1 cellular context compared by ENCODE assay signal in the genomic region with DNA sequence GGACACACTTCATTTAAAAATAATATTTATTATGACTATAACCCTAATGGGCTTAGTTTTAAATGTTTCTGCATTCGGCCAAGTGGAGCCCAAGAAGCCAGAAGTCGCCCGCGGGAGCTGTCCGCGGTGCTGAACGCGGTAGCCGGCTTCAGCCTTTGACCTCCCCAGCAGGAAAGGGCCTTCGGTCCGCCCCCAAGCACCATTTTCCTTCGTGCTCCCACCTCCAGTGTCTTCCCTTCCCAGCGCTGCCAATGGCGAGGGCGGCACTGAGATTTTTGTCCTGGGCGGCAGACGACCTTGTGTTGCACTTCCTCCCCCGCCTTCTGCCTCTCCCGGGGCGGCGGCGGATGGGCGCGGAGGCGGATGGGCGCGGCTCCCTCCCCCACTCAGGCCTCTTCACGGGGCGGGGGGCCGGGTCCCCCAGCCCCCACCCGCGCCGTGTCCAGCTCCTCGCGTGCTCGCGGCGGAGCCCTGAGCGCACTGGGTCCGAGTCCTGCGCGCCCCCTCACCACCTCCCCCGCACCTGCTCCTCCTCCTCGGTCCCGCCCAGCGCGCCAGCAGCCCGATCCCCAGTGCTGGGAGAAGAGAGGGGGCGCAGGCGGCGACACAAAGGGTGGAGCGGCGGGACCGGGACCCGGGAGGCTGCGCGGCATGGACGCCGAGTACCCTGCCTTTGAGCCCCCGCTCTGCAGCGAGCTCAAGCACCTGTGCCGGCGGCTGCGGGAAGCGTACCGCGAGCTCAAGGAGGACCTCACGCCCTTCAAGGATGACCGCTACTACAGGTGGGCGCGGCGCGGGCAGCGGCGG.
TF ChIP-seq lines count a peak whose summit lies in the region.

No MANE protein-coding gene starts in this region.

TF ChIP-seq in HepG2, 621 proteins besides CTCF, POLR2A, EP300 and RAD21 (continued from another document and continues in another):
- TF ChIP-seq ZNF558 (CRISPR knock-in tag; IDR thresholded peaks at IDR 0.05; ENCODE audit: borderline replicate concordance) (peak; percentile 94; the same call in 1 of the 2 replicates), NCOR1 (IDR thresholded peaks at IDR 0.05; ENCODE audit: borderline replicate concordance, low read length) (no peak), NFIC (IDR thresholded peaks at IDR 0.05; ENCODE audit: low read length) (no peak), ZNF510 (CRISPR knock-in tag; IDR thresholded peaks at IDR 0.05; ENCODE audit: low read depth) (peak; percentile 96), RFXANK (CRISPR knock-in tag; IDR thresholded peaks at IDR 0.05) (peak; percentile 79; the same call in 1 of the 2 replicates), KAT7 (CRISPR knock-in tag; IDR thresholded peaks at IDR 0.05; ENCODE audit: borderline replicate concordance) (peak; percentile 87), CHD4 (IDR thresholded peaks at IDR 0.05; ENCODE audit: borderline replicate concordance, low read length) (peak; percentile 14; the same call in 1 of the 2 replicates), PITX1 (CRISPR knock-in tag; IDR thresholded peaks at IDR 0.05) (peak; percentile 31; the same call in 1 of the 2 replicates), ZNF225 (CRISPR knock-in tag; IDR thresholded peaks at IDR 0.05) (no peak), KLF11 (CRISPR knock-in tag; IDR thresholded peaks at IDR 0.05) (peak; percentile 99), ZNF260 (CRISPR knock-in tag; IDR thresholded peaks at IDR 0.05; ENCODE audit: borderline replicate concordance, low read depth) (no peak), ZBTB3 (CRISPR knock-in tag; IDR thresholded peaks at IDR 0.05; ENCODE audit: borderline replicate concordance, low read depth) (peak; percentile 20; the same call in 1 of the 2 replicates), AHR (CRISPR knock-in tag; IDR thresholded peaks at IDR 0.05) (peak; percentile 99), ZNF776 (CRISPR knock-in tag; IDR thresholded peaks at IDR 0.05) (peak; percentile 71), GFI1 (CRISPR knock-in tag; IDR thresholded peaks at IDR 0.05; ENCODE audit: borderline replicate concordance) (peak; percentile 100), RARA (CRISPR knock-in tag; IDR thresholded peaks at IDR 0.05) (peak; percentile 85), NFIB (CRISPR knock-in tag; IDR thresholded peaks at IDR 0.05; ENCODE audit: borderline replicate concordance) (no peak), ZNF329 (CRISPR knock-in tag; IDR thresholded peaks at IDR 0.05; ENCODE audit: low read depth) (peak; percentile 88; the same call in 1 of the 2 replicates), ZKSCAN5 (CRISPR knock-in tag; IDR thresholded peaks at IDR 0.05) (0 out of 2 replicates have a peak, but pooled peaks have one; percentile 17), MAZ (IDR thresholded peaks at IDR 0.05; ENCODE audit: borderline replicate concordance, low read depth, low read length) (no peak), MAZ (CRISPR knock-in tag; IDR thresholded peaks at IDR 0.05; ENCODE audit: low read depth) (peak; percentile 87), TBL1XR1 (IDR thresholded peaks at IDR 0.05; ENCODE audit: borderline replicate concordance, low read length, partially characterized antibody) (no peak), HHEX (CRISPR knock-in tag; IDR thresholded peaks at IDR 0.05) (no peak), ZNF318 (CRISPR knock-in tag; IDR thresholded peaks at IDR 0.05) (no peak; the same call in 1 of the 2 replicates), ZFP36L2 (CRISPR knock-in tag; IDR thresholded peaks at IDR 0.05) (peak; percentile 98), ZNF530 (CRISPR knock-in tag; IDR thresholded peaks at IDR 0.05; ENCODE audit: low read depth) (peak; percentile 96), ZFAT (CRISPR knock-in tag; conservative IDR thresholded peaks at IDR 0.05) (0 out of 2 replicates have a peak, but pooled peaks have one; percentile 89), ZFP82 (CRISPR knock-in tag; IDR thresholded peaks at IDR 0.05; ENCODE audit: borderline replicate concordance) (peak; percentile 82; the same call in 1 of the 2 replicates), KLF12 (CRISPR knock-in tag; IDR thresholded peaks at IDR 0.05; ENCODE audit: borderline replicate concordance) (peak; percentile 98), KLF9 (CRISPR knock-in tag; IDR thresholded peaks at IDR 0.05; ENCODE audit: low read depth) (peak; percentile 99), ZFP90 (CRISPR knock-in tag; IDR thresholded peaks at IDR 0.05; ENCODE audit: borderline replicate concordance) (peak; percentile 94), SOX5 (CRISPR knock-in tag; IDR thresholded peaks at IDR 0.05; ENCODE audit: borderline replicate concordance) (peak; percentile 80), ZNF10 (CRISPR knock-in tag; IDR thresholded peaks at IDR 0.05; ENCODE audit: borderline replicate concordance, low read depth) (no peak), ZNF790 (CRISPR knock-in tag; IDR thresholded peaks at IDR 0.05; ENCODE audit: borderline replicate concordance) (peak; percentile 86; the same call in 1 of the 2 replicates), ZNF264 (CRISPR knock-in tag; IDR thresholded peaks at IDR 0.05) (peak; percentile 96), GZF1 (CRISPR knock-in tag; IDR thresholded peaks at IDR 0.05) (peak; percentile 89), ZSCAN29 (CRISPR knock-in tag; conservative IDR thresholded peaks at IDR 0.05) (no peak; the same call in 1 of the 2 replicates), ZNF17 (CRISPR knock-in tag; IDR thresholded peaks at IDR 0.05) (no peak; the same call in 1 of the 2 replicates), RAD51 (IDR thresholded peaks at IDR 0.05; ENCODE audit: borderline replicate concordance) (no peak), ZNF879 (CRISPR knock-in tag; IDR thresholded peaks at IDR 0.05) (peak; percentile 98), ZBTB8A (CRISPR knock-in tag; IDR thresholded peaks at IDR 0.05; ENCODE audit: borderline replicate concordance, low read depth) (no peak), FIP1L1 (IDR thresholded peaks at IDR 0.05; ENCODE audit: borderline replicate concordance, insufficient read depth, low read depth, low read length) (no peak)
- TF ChIP-seq, protein P1, sequence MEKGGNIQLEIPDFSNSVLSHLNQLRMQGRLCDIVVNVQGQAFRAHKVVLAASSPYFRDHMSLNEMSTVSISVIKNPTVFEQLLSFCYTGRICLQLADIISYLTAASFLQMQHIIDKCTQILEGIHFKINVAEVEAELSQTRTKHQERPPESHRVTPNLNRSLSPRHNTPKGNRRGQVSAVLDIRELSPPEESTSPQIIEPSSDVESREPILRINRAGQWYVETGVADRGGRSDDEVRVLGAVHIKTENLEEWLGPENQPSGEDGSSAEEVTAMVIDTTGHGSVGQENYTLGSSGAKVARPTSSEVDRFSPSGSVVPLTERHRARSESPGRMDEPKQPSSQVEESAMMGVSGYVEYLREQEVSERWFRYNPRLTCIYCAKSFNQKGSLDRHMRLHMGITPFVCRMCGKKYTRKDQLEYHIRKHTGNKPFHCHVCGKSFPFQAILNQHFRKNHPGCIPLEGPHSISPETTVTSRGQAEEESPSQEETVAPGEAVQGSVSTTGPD (CRISPR knock-in tag; IDR thresholded peaks at IDR 0.05): no peak
- TF ChIP-seq, protein P2, sequence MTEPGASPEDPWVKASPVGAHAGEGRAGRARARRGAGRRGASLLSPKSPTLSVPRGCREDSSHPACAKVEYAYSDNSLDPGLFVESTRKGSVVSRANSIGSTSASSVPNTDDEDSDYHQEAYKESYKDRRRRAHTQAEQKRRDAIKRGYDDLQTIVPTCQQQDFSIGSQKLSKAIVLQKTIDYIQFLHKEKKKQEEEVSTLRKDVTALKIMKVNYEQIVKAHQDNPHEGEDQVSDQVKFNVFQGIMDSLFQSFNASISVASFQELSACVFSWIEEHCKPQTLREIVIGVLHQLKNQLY (CRISPR knock-in tag; IDR thresholded peaks at IDR 0.05): peak; percentile 87
- TF ChIP-seq, protein P3, sequence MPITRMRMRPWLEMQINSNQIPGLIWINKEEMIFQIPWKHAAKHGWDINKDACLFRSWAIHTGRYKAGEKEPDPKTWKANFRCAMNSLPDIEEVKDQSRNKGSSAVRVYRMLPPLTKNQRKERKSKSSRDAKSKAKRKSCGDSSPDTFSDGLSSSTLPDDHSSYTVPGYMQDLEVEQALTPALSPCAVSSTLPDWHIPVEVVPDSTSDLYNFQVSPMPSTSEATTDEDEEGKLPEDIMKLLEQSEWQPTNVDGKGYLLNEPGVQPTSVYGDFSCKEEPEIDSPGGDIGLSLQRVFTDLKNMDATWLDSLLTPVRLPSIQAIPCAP (CRISPR knock-in tag; IDR thresholded peaks at IDR 0.05; ENCODE audit: low read depth): no peak; the same call in 1 of the 2 replicates
- TF ChIP-seq, protein P4, sequence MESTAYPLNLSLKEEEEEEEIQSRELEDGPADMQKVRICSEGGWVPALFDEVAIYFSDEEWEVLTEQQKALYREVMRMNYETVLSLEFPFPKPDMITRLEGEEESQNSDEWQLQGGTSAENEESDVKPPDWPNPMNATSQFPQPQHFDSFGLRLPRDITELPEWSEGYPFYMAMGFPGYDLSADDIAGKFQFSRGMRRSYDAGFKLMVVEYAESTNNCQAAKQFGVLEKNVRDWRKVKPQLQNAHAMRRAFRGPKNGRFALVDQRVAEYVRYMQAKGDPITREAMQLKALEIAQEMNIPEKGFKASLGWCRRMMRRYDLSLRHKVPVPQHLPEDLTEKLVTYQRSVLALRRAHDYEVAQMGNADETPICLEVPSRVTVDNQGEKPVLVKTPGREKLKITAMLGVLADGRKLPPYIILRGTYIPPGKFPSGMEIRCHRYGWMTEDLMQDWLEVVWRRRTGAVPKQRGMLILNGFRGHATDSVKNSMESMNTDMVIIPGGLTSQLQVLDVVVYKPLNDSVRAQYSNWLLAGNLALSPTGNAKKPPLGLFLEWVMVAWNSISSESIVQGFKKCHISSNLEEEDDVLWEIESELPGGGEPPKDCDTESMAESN (CRISPR knock-in tag; conservative IDR thresholded peaks at IDR 0.05): peak; percentile 95
- TF ChIP-seq, protein P5, sequence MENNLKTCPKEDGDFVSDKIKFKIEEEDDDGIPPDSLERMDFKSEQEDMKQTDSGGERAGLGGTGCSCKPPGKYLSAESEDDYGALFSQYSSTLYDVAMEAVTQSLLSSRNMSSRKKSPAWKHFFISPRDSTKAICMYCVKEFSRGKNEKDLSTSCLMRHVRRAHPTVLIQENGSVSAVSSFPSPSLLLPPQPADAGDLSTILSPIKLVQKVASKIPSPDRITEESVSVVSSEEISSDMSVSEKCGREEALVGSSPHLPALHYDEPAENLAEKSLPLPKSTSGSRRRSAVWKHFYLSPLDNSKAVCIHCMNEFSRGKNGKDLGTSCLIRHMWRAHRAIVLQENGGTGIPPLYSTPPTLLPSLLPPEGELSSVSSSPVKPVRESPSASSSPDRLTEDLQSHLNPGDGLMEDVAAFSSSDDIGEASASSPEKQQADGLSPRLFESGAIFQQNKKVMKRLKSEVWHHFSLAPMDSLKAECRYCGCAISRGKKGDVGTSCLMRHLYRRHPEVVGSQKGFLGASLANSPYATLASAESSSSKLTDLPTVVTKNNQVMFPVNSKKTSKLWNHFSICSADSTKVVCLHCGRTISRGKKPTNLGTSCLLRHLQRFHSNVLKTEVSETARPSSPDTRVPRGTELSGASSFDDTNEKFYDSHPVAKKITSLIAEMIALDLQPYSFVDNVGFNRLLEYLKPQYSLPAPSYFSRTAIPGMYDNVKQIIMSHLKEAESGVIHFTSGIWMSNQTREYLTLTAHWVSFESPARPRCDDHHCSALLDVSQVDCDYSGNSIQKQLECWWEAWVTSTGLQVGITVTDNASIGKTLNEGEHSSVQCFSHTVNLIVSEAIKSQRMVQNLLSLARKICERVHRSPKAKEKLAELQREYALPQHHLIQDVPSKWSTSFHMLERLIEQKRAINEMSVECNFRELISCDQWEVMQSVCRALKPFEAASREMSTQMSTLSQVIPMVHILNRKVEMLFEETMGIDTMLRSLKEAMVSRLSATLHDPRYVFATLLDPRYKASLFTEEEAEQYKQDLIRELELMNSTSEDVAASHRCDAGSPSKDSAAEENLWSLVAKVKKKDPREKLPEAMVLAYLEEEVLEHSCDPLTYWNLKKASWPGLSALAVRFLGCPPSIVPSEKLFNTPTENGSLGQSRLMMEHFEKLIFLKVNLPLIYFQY (CRISPR knock-in tag; IDR thresholded peaks at IDR 0.05; ENCODE audit: borderline replicate concordance): peak; percentile 97
